18 cellular contexts compared by ENCODE assay signal in genomic region chr11:86947541-86947940, GRCh38. TPM values are rescaled to one million over a fixed set of nuclear protein-coding genes. Genes with fewer than 3 reads are reported as not detected.
DNase-seq lines count a peak whose midpoint lies in the region; ATAC-seq, FAIRE-seq and TF ChIP-seq lines count a peak whose summit lies in the region.
"Had no signal": no experiment of that assay in that cellular context is flagged by ENCODE, and none has a peak within 500 bp of the region (broad histone marks: within the 10 kb centered on the region; RNA-seq: fewer than 3 reads in every experiment).

No MANE protein-coding gene starts in this region.

- no peak for DNase-seq in HepG2 (ENCODE audit: low spot score)
- DNase-seq in right lobe of liver: no peak
- no peak for DNase-seq in endothelial cell (ENCODE audit: low spot score)
- DNase-seq in cortex of kidney (lab: John Stamatoyannopoulos, UW): no peak
- DNase-seq in Peyer's patch: no peak
- DNase-seq in stimulated activated CD4-positive, alpha-beta T cell treated with anti-CD3 and anti-CD28 coated beads, Interleukin-4, amount 100 ng/mL, for 4 hours: no peak
- DNase-seq: ACHN; activated effector memory CD4-positive, alpha-beta T cell treated with anti-CD3 and anti-CD28 coated beads, Interleukin-2, amount 50 U/mL, for 16 hours; CD4-positive, alpha-beta T cell; DMS79; NCI-H1417 treated with DMSO at 0.1 percent for 48 hours; ovary; stimulated activated naive CD4-positive, alpha-beta T cell; T1000; upper lobe of right lung had no signal

- H3K27ac ChIP-seq in HepG2 (ENCODE audit: extremely low read length, insufficient read depth, low read length) (no peak overlapping the region), right lobe of liver (no peak overlapping the region), Peyer's patch (no peak overlapping the region)
- H3K27ac ChIP-seq: ovary, upper lobe of right lung had no signal

- H3K79me2 ChIP-seq in HepG2 (ENCODE audit: insufficient read depth, low read length): peaks cover 61% of the 10 kb centered on the region

- TF ChIP-seq RAD21 in HepG2 (CRISPR knock-in tag; IDR thresholded peaks at IDR 0.05): no peak

- H3K36me3 Mint-ChIP-seq in endothelial cell (ENCODE audit: low read depth, unreplicated experiment) (peaks cover 61% of the 10 kb centered on the region), nephron (ENCODE audit: low read depth) (peaks cover 89% of the 10 kb centered on the region)

- H3K9me3 Mint-ChIP-seq in endothelial cell (ENCODE audit: unreplicated experiment) (no peaks in the 10 kb centered on the region), nephron (no peaks in the 10 kb centered on the region)
- H3K9me3 Mint-ChIP-seq: CD4-positive, alpha-beta T cell had no signal

- in situ Hi-C loops in HepG2 (cut with HindIII; ENCODE audit: extremely low pct_ligation_motif_present, low pct_unique_long_range_greater_than_20kb): no loop called here

- intact Hi-C loops in HepG2 (cut with micrococcal nuclease; ENCODE audit: unreplicated experiment): no loop called here
- intact Hi-C loops in right lobe of liver (cut with DNase I): no loop called here

- H3K9ac ChIP-seq in HepG2 (ENCODE audit: insufficient read depth, low read depth, low read length): no peak overlapping the region

- no peak for TF ChIP-seq CTCF in HepG2 (CRISPR knock-in tag; IDR thresholded peaks at IDR 0.05)
- no peak for TF ChIP-seq CTCF in right lobe of liver (IDR thresholded peaks at IDR 0.05)
- no peak for TF ChIP-seq CTCF in endothelial cell (IDR thresholded peaks at IDR 0.05; ENCODE audit: unreplicated experiment)
- no peak for TF ChIP-seq CTCF in nephron (IDR thresholded peaks at IDR 0.05; ENCODE audit: unreplicated experiment in 3 of 3)
- TF ChIP-seq CTCF in Peyer's patch (IDR thresholded peaks at IDR 0.05): no peak

- H3K4me1 Mint-ChIP-seq in endothelial cell (ENCODE audit: unreplicated experiment) (peaks cover 69% of the 10 kb centered on the region), nephron (peaks cover 72% of the 10 kb centered on the region)

- no peaks in the 10 kb centered on the region for H3K27me3 ChIP-seq in HepG2 (ENCODE audit: control insufficient read depth in 1 of 2, insufficient read depth in 2 of 2, low read length in 2 of 2)
- no peaks in the 10 kb centered on the region for H3K27me3 ChIP-seq in right lobe of liver
- H3K27me3 ChIP-seq in Peyer's patch: no peaks in the 10 kb centered on the region
- H3K27me3 ChIP-seq: ovary, upper lobe of right lung had no signal

- H3K4me3 Mint-ChIP-seq in endothelial cell (ENCODE audit: unreplicated experiment) (peak overlapping the region; percentile 38), nephron (peak overlapping the region; percentile 7 to 51 (median 40))
- H3K4me3 Mint-ChIP-seq: CD4-positive, alpha-beta T cell had no signal

- FAIRE-seq in HepG2 (lab: Jason Lieb, UNC): no peak
- FAIRE-seq: GM19239 had no signal

- H3K4me3 ChIP-seq in HepG2 (replicated peaks in 1 of 3; ENCODE audit: insufficient read depth in 1 of 3, low read depth in 2 of 3, low read length in 3 of 3): no peak overlapping the region; a peak in 1 of 6 replicates
- H3K4me3 ChIP-seq in right lobe of liver: no peak overlapping the region
- H3K4me3 ChIP-seq in Peyer's patch: no peak overlapping the region
- H3K4me3 ChIP-seq: ovary had no signal

- H3K9me3 ChIP-seq in HepG2 (ENCODE audit: low read length) (no peaks in the 10 kb centered on the region), right lobe of liver (no peaks in the 10 kb centered on the region), Peyer's patch (no peaks in the 10 kb centered on the region)
- H3K9me3 ChIP-seq: ovary, upper lobe of right lung had no signal

- H3K36me3 ChIP-seq in HepG2 (replicated peaks in 1 of 2; ENCODE audit: control insufficient read depth in 1 of 2, insufficient read depth in 2 of 2, low read length in 2 of 2): peaks cover 13 to 48% of the 10 kb centered on the region in 2 experiments
- H3K36me3 ChIP-seq in right lobe of liver: peaks cover 0 to 7% (median 0%) of the 10 kb centered on the region in 4 donors
- H3K36me3 ChIP-seq in Peyer's patch: no peaks in the 10 kb centered on the region
- H3K36me3 ChIP-seq: ovary had no signal

- peaks cover 79% of the 10 kb centered on the region for H3K4me1 ChIP-seq in HepG2 (ENCODE audit: insufficient read depth, low read length)
- H3K4me1 ChIP-seq in right lobe of liver: peaks cover 0 to 5% (median 1%) of the 10 kb centered on the region in 4 donors
- peaks cover 0 to 10% (median 0%) of the 10 kb centered on the region in 4 donors for H3K4me1 ChIP-seq in Peyer's patch

- H3K27ac Mint-ChIP-seq in endothelial cell (ENCODE audit: unreplicated experiment) (peak overlapping the region; percentile 22), nephron (peak overlapping the region; percentile 4 to 92 (median 92))
- H3K27ac Mint-ChIP-seq: CD4-positive, alpha-beta T cell had no signal

- peaks cover 12% of the 10 kb centered on the region for H4K20me1 ChIP-seq in HepG2 (ENCODE audit: insufficient read depth, low read length)

- CTCF ChIA-PET in HepG2 (lab: Yijun Ruan, JAX; ENCODE audit: low intra/inter-chr PET ratio, low total read pairs): no interaction called here

- TF ChIP-seq EP300 in HepG2 (IDR thresholded peaks at IDR 0.05; ENCODE audit: low read depth in 2 of 2, low read length in 2 of 2) (no peak), HepG2 (CRISPR knock-in tag; IDR thresholded peaks at IDR 0.05; ENCODE audit: borderline replicate concordance) (no peak)

- BruUV-seq in HepG2 (replicated peaks; lab: Mats Ljungman, UMichigan): no TSS peak

- peak overlapping the region; percentile 8; the same call in 1 of the 2 replicates for H3K4me2 ChIP-seq in HepG2 (ENCODE audit: low read depth, low read length)

- TF ChIP-seq POLR2A in HepG2 (IDR thresholded peaks at IDR 0.05; ENCODE audit: insufficient read depth in 1 of 2, low read depth in 2 of 2, low read length in 2 of 2) (no peak), right lobe of liver (IDR thresholded peaks at IDR 0.05) (no peak), Peyer's patch (IDR thresholded peaks at IDR 0.05) (no peak)

- POLR2A ChIA-PET in HepG2 (lab: Yijun Ruan, JAX): interaction anchor here (1.7 to 2.5 kb wide), 2 partner anchors 8 to 90 kb away, joined by 5 to 19 read pairs; partner anchors contain the start of genes FZD4 and TMEM135

- H3K27me3 Mint-ChIP-seq in endothelial cell (ENCODE audit: unreplicated experiment) (peaks cover 5% of the 10 kb centered on the region), nephron (ENCODE audit: low read depth) (no peaks in the 10 kb centered on the region)

- H2AFZ ChIP-seq in HepG2 (ENCODE audit: low read length): no peak overlapping the region

- no peak for ATAC-seq in HepG2
- no peak for ATAC-seq in right lobe of liver
- no peak for ATAC-seq in GM18867 (IDR thresholded peaks at IDR 0.05; ENCODE audit: unreplicated experiment)
- ATAC-seq: upper lobe of right lung had no signal

TF ChIP-seq in HepG2, 621 proteins besides CTCF, POLR2A, EP300 and RAD21 (continues in another document):
- TF ChIP-seq THAP8 (CRISPR knock-in tag; IDR thresholded peaks at IDR 0.05; ENCODE audit: borderline replicate concordance) (no peak), SP1 (IDR thresholded peaks at IDR 0.05) (no peak), SP1 (CRISPR knock-in tag; IDR thresholded peaks at IDR 0.05) (no peak), RBFOX2 (IDR thresholded peaks at IDR 0.05; ENCODE audit: low read depth, low read length) (no peak), MED1 (CRISPR knock-in tag; IDR thresholded peaks at IDR 0.05) (no peak), ZNF460 (CRISPR knock-in tag; IDR thresholded peaks at IDR 0.05; ENCODE audit: borderline replicate concordance) (no peak), PHB2 (IDR thresholded peaks at IDR 0.05; ENCODE audit: partially characterized antibody) (no peak), ZNF569 (CRISPR knock-in tag; IDR thresholded peaks at IDR 0.05; ENCODE audit: borderline replicate concordance) (no peak)

RNA-seq across cellular contexts. Expression of gene FZD4, which starts 7.7 kb away (rescaled TPM):
- total RNA-seq in HepG2 (2016; rRNA removed; fragmentation: Illumina TruSeq; extraction: Trizol) (34.7 and 46.5 TPM in 2 replicates), right lobe of liver (10 to 100 TPM; 12.5 to 26.1 (median 17.1) TPM), endothelial cell (ENCODE audit: unreplicated experiment) (71.5 TPM), Peyer's patch (10 to 100 TPM in 1 of 4 donors, 1 to 10 TPM in 3; 5.4 to 11.6 (median 8.7) TPM)
- total RNA-seq in HepG2 (2016; cell fraction: cytosol; rRNA removed; fragmentation: Illumina TruSeq; extraction: Trizol; ENCODE audit: low read depth): 3.4 and 3.7 TPM in 2 replicates
- total RNA-seq in HepG2 (2016; cell fraction: insoluble cytoplasmic fraction; rRNA removed; fragmentation: Illumina TruSeq; extraction: Trizol): 36.7 and 46.5 TPM in 2 replicates
- 15.6 and 16.1 TPM in 2 replicates for total RNA-seq in HepG2 (2016; cell fraction: membrane; rRNA removed; fragmentation: Illumina TruSeq; extraction: Trizol)
- 57.2 and 60.7 TPM in 2 replicates for total RNA-seq in HepG2 (2016; cell fraction: nucleus; rRNA removed; fragmentation: Illumina TruSeq; extraction: Trizol)
- 49.1 and 70.4 TPM in 2 replicates for polyA plus RNA-seq in HepG2 (2011; rRNA removed)
- 41.6 and 43.4 TPM in 2 replicates for polyA plus RNA-seq in HepG2 (2011; cell fraction: cytosol; rRNA removed)
- polyA plus RNA-seq in HepG2 (2011; cell fraction: nucleus; rRNA removed): 33.6 and 37.4 TPM in 2 replicates
- 22.8 and 29.0 TPM in 2 replicates for polyA plus RNA-seq in HepG2 (2012)
- 1.4 and 1.5 TPM in 2 replicates for polyA plus RNA-seq in HepG2 (2016; cell fraction: cytosol; fragmentation: Illumina TruSeq; extraction: Trizol; ENCODE audit: low read depth)
- 19.7 and 21.6 TPM in 2 replicates for polyA plus RNA-seq in HepG2 (2016; cell fraction: insoluble cytoplasmic fraction; fragmentation: Illumina TruSeq; extraction: Trizol; ENCODE audit: low read depth)
- 4.3 and 4.6 TPM in 2 replicates for polyA plus RNA-seq in HepG2 (2016; cell fraction: membrane; fragmentation: Illumina TruSeq; extraction: Trizol; ENCODE audit: low read depth)
- 58.8 and 63.1 TPM in 2 replicates for polyA plus RNA-seq in HepG2 (2016; cell fraction: nucleus; fragmentation: Illumina TruSeq; extraction: Trizol; ENCODE audit: insufficient read depth, low read depth)
- polyA minus RNA-seq in HepG2 (2011; rRNA and poly(A)+ RNA removed; ENCODE audit: low replicate concordance): 16.6 and 151 TPM in 2 replicates
- polyA minus RNA-seq in HepG2 (2011; cell fraction: cytosol; rRNA and poly(A)+ RNA removed): 66.3 and 82.1 TPM in 2 replicates
- 43.3 and 46.9 TPM in 2 replicates for polyA minus RNA-seq in HepG2 (2011; cell fraction: nucleus; rRNA and poly(A)+ RNA removed)
- total RNA-seq: CD4-positive, alpha-beta T cell had no signal
